ENCODE assay signal across 21 cellular contexts in the genomic region with DNA sequence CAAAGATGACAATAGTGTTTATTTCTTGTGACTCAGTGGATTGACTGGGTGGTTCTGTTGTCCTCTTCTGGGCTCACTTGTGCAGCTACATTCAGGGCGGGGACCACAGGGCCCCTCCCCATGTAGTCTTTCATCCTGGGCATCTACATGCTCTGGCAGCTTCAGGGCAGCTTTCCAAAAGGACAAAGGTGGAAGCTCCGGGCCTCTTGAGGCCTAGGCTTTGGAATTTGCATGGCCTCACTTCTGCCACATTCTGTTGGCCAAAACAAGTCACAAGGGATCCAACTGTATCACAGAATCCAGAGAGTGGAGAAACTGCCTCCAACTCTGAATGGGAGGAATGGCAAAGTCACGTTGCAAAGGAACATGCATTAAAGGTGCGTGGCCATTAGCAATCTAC.
"Had no signal": no experiment of that assay in that cellular context is flagged by ENCODE, and none has a peak within 500 bp of the region (broad histone marks: within the 10 kb centered on the region; RNA-seq: fewer than 3 reads in every experiment).

No MANE protein-coding gene starts in this region.

- H3K36me3 ChIP-seq: breast epithelium, left lung, sigmoid colon, thyroid gland had no signal

- FAIRE-seq: endometrium, kidney had no signal

- H3K9me3 ChIP-seq: breast epithelium, left lung, sigmoid colon, thyroid gland had no signal

- H3K27me3 ChIP-seq: breast epithelium, left lung, sigmoid colon, thyroid gland had no signal

- H3K4me3 ChIP-seq: breast epithelium, coronary artery, left lung, sigmoid colon, thyroid gland had no signal

- H3K4me1 ChIP-seq: breast epithelium had no signal

- ATAC-seq: left lung; stimulated activated naive CD8-positive, alpha-beta T cell treated with anti-CD3 and anti-CD28 coated beads, Interleukin-15, Interleukin-2, amounts not matched to agents 100 U/mL and 50 U/mL, for 24 hours had no signal

- H3K27ac ChIP-seq: breast epithelium, coronary artery, left lung, thyroid gland had no signal

- DNase-seq: activated CD4-positive, alpha-beta memory T cell treated with anti-CD3 and anti-CD28 coated beads for 36 hours; activated CD4-positive, alpha-beta T cell treated with anti-CD3 and anti-CD28 coated beads for 48 hours; activated CD4-positive, CD25-positive, alpha-beta regulatory T cell; activated naive CD4-positive, alpha-beta T cell treated with Interleukin-2 at 50 U/mL for 16 hours; activated naive CD8-positive, alpha-beta T cell treated with anti-CD3 and anti-CD28 coated beads, Interleukin-2, amount 10 ng/mL, durations not matched to agents 7 days and 5 days; activated T-cell treated with anti-CD3 and anti-CD28 coated beads, Interleukin-2, amount 50 U/mL, for 48 hours; amniotic stem cell; foreskin fibroblast; kidney; left lung; occipital lobe; retina; sigmoid colon; stimulated activated CD4-positive, alpha-beta T cell treated with anti-CD3 and anti-CD28 coated beads, Interleukin-4, amount 100 ng/mL, for 1 hour; stimulated activated naive CD8-positive, alpha-beta T cell treated with anti-CD3 and anti-CD28 coated beads, Interleukin-15, Interleukin-2, amounts not matched to agents 100 U/mL and 50 U/mL, for 24 hours; substantia nigra; T1000; thyroid gland had no signal
